15 cellular contexts compared by ENCODE assay signal in genomic region chr20:25985597-25985996, GRCh38.
A peak's percentile ranks its signal among the peaks of the same experiment; 100 is the strongest.
DNase-seq lines count a peak whose midpoint lies in the region; ATAC-seq and TF ChIP-seq lines count a peak whose summit lies in the region.
"Had no signal": no experiment of that assay in that cellular context is flagged by ENCODE, and none has a peak within 500 bp of the region (broad histone marks: within the 10 kb centered on the region; RNA-seq: fewer than 3 reads in every experiment).

No MANE protein-coding gene starts in this region.

- no peak for TF ChIP-seq CTCF in GM23338 (conservative IDR thresholded peaks at IDR 0.05; ENCODE audit: low read depth in 2 of 2)

- no peak overlapping the region for H3K4me3 ChIP-seq in GM23338
- H3K4me3 ChIP-seq: body of pancreas had no signal

- peaks cover 3% of the 10 kb centered on the region for H3K27me3 Mint-ChIP-seq in stimulated activated naive CD8-positive, alpha-beta T cell treated with anti-CD3 and anti-CD28 coated beads, Interleukin-15, Interleukin-2, amounts not matched to agents 100 ng/mL and 50 ng/mL, for 24 hours
- H3K27me3 Mint-ChIP-seq in stimulated activated naive CD8-positive, alpha-beta T cell treated with anti-CD3 and anti-CD28 coated beads, Interleukin-15, amount 100 ng/mL, for 72 hours = peaks cover 21% of the 10 kb centered on the region
- H3K27me3 Mint-ChIP-seq in activated naive CD8-positive, alpha-beta T cell = no peaks in the 10 kb centered on the region
- H3K27me3 Mint-ChIP-seq in naive thymus-derived CD8-positive, alpha-beta T cell = peaks cover 0 to 9% (median 2%) of the 10 kb centered on the region in 5 donors
- peaks cover 3% of the 10 kb centered on the region for H3K27me3 Mint-ChIP-seq in GM23338 (ENCODE audit: insufficient read depth, low read depth, poor library complexity)

- POLR2A ChIA-PET in naive thymus-derived CD8-positive, alpha-beta T cell (lab: Charles Lee) = no interaction called here

- no peaks in the 10 kb centered on the region for H3K79me2 ChIP-seq in GM23338 (replicated peaks; ENCODE audit: insufficient read depth)

- H3K27me3 ChIP-seq in GM23338 (ENCODE audit: insufficient read depth) = no peaks in the 10 kb centered on the region
- H3K27me3 ChIP-seq: body of pancreas, pancreas, transverse colon had no signal

- no peak overlapping the region for H3K4me2 ChIP-seq in GM23338

- no peaks in the 10 kb centered on the region for H3K4me1 ChIP-seq in GM23338 (ENCODE audit: insufficient read depth)
- H3K4me1 ChIP-seq: pancreas, transverse colon had no signal

- no peaks in the 10 kb centered on the region for H4K20me1 ChIP-seq in GM23338 (replicated peaks; ENCODE audit: insufficient read depth)

- no peak overlapping the region for H2AFZ ChIP-seq in GM23338

- no peak overlapping the region for H3K27ac ChIP-seq in GM23338 (ENCODE audit: low read depth)
- H3K27ac ChIP-seq: body of pancreas, pancreas, transverse colon had no signal

- no peak for DNase-seq in stimulated activated naive CD8-positive, alpha-beta T cell treated with anti-CD3 and anti-CD28 coated beads, Interleukin-15, amount 100 ng/mL, for 72 hours
- DNase-seq in naive thymus-derived CD8-positive, alpha-beta T cell = no peak
- no peak for DNase-seq in left lobe of liver (ENCODE audit: low spot score)
- DNase-seq in GM23338 (ENCODE audit: low spot score) = no peak
- no peak for DNase-seq in ureter (ENCODE audit: low spot score)
- DNase-seq: HFFc6, islet precursor cell, Karpas-422, NCI-H446 treated with DMSO at 0.1 percent for 48 hours had no signal

- H3K9me3 Mint-ChIP-seq in stimulated activated naive CD8-positive, alpha-beta T cell treated with anti-CD3 and anti-CD28 coated beads, Interleukin-15, Interleukin-2, amounts not matched to agents 100 ng/mL and 50 ng/mL, for 24 hours = no peaks in the 10 kb centered on the region
- H3K9me3 Mint-ChIP-seq in stimulated activated naive CD8-positive, alpha-beta T cell treated with anti-CD3 and anti-CD28 coated beads, Interleukin-15, amount 100 ng/mL, for 72 hours = no peaks in the 10 kb centered on the region
- H3K9me3 Mint-ChIP-seq in activated naive CD8-positive, alpha-beta T cell (ENCODE audit: low read depth) = no peaks in the 10 kb centered on the region
- peaks cover 0 to 11% (median 0%) of the 10 kb centered on the region in 9 donors for H3K9me3 Mint-ChIP-seq in naive thymus-derived CD8-positive, alpha-beta T cell
- peaks cover 18% of the 10 kb centered on the region; the same call in 2 of the 3 replicates for H3K9me3 Mint-ChIP-seq in GM23338

- no peaks in the 10 kb centered on the region for H3K36me3 ChIP-seq in GM23338 (ENCODE audit: insufficient read depth)
- H3K36me3 ChIP-seq: pancreas, transverse colon had no signal

- H3K9me2 ChIP-seq in GM23338 (ENCODE audit: insufficient read depth) = no peaks in the 10 kb centered on the region

- peaks cover 46% of the 10 kb centered on the region for H3K4me1 Mint-ChIP-seq in stimulated activated naive CD8-positive, alpha-beta T cell treated with anti-CD3 and anti-CD28 coated beads, Interleukin-15, Interleukin-2, amounts not matched to agents 100 ng/mL and 50 ng/mL, for 24 hours (ENCODE audit: low read depth)
- peaks cover 26% of the 10 kb centered on the region for H3K4me1 Mint-ChIP-seq in stimulated activated naive CD8-positive, alpha-beta T cell treated with anti-CD3 and anti-CD28 coated beads, Interleukin-15, amount 100 ng/mL, for 72 hours
- peaks cover 11% of the 10 kb centered on the region for H3K4me1 Mint-ChIP-seq in activated naive CD8-positive, alpha-beta T cell (ENCODE audit: low read depth)
- peaks cover 12 to 43% (median 25%) of the 10 kb centered on the region in 4 donors for H3K4me1 Mint-ChIP-seq in naive thymus-derived CD8-positive, alpha-beta T cell
- H3K4me1 Mint-ChIP-seq in GM23338 = no peaks in the 10 kb centered on the region; the same call in 2 of the 3 replicates

- no peaks in the 10 kb centered on the region for H3K36me3 Mint-ChIP-seq in stimulated activated naive CD8-positive, alpha-beta T cell treated with anti-CD3 and anti-CD28 coated beads, Interleukin-15, Interleukin-2, amounts not matched to agents 100 ng/mL and 50 ng/mL, for 24 hours (ENCODE audit: low read depth)
- no peaks in the 10 kb centered on the region for H3K36me3 Mint-ChIP-seq in activated naive CD8-positive, alpha-beta T cell
- H3K36me3 Mint-ChIP-seq in naive thymus-derived CD8-positive, alpha-beta T cell = no peaks in the 10 kb centered on the region
- H3K36me3 Mint-ChIP-seq in GM23338 (ENCODE audit: low read depth) = peaks cover 3% of the 10 kb centered on the region

- no peaks in the 10 kb centered on the region for H3F3A ChIP-seq in GM23338 (replicated peaks; ENCODE audit: low read depth)

- no peak for ATAC-seq in stimulated activated naive CD8-positive, alpha-beta T cell treated with anti-CD3 and anti-CD28 coated beads, Interleukin-15, amount 100 ng/mL, for 72 hours
- ATAC-seq in naive thymus-derived CD8-positive, alpha-beta T cell = no peak
- no peak for ATAC-seq in left lobe of liver
- ATAC-seq in GM23338 = no peak
- ATAC-seq: body of pancreas had no signal

- H3K4me3 Mint-ChIP-seq in stimulated activated naive CD8-positive, alpha-beta T cell treated with anti-CD3 and anti-CD28 coated beads, Interleukin-15, Interleukin-2, amounts not matched to agents 100 ng/mL and 50 ng/mL, for 24 hours = peak overlapping the region; percentile 32
- peak overlapping the region in 1 of 2 donors; percentile 85 for H3K4me3 Mint-ChIP-seq in stimulated activated naive CD8-positive, alpha-beta T cell treated with anti-CD3 and anti-CD28 coated beads, Interleukin-15, amount 100 ng/mL, for 72 hours
- peak overlapping the region; percentile 79 for H3K4me3 Mint-ChIP-seq in activated naive CD8-positive, alpha-beta T cell
- H3K4me3 Mint-ChIP-seq in naive thymus-derived CD8-positive, alpha-beta T cell = peak overlapping the region in 9 of 10 donors; percentile 2 to 79 (median 61)
- H3K4me3 Mint-ChIP-seq in GM23338 = no peak overlapping the region
- H3K4me3 Mint-ChIP-seq: activated T-helper 1 cell treated with anti-CD3 and anti-CD28 coated beads, Interleukin-12 subunit alpha, Interleukin-12 subunit beta, Interleukin-2, Interleukin-4 antibody, amounts not matched to agents 30 ng/mL and 10 ng/mL and 1 ng/mL, durations not matched to agents 14 hours and 24 hours and 36 hours; HFFc6 had no signal

- H3K27ac Mint-ChIP-seq in stimulated activated naive CD8-positive, alpha-beta T cell treated with anti-CD3 and anti-CD28 coated beads, Interleukin-15, Interleukin-2, amounts not matched to agents 100 ng/mL and 50 ng/mL, for 24 hours = peak overlapping the region; percentile 18
- peak overlapping the region in 1 of 2 donors; percentile 37 for H3K27ac Mint-ChIP-seq in stimulated activated naive CD8-positive, alpha-beta T cell treated with anti-CD3 and anti-CD28 coated beads, Interleukin-15, amount 100 ng/mL, for 72 hours
- no peak overlapping the region for H3K27ac Mint-ChIP-seq in activated naive CD8-positive, alpha-beta T cell
- H3K27ac Mint-ChIP-seq in naive thymus-derived CD8-positive, alpha-beta T cell = peak overlapping the region in 3 of 10 donors; percentile 37 to 53 (median 43)
- H3K27ac Mint-ChIP-seq in GM23338 = no peak overlapping the region
- H3K27ac Mint-ChIP-seq: activated T-helper 1 cell treated with anti-CD3 and anti-CD28 coated beads, Interleukin-12 subunit alpha, Interleukin-12 subunit beta, Interleukin-2, Interleukin-4 antibody, amounts not matched to agents 30 ng/mL and 10 ng/mL and 1 ng/mL, durations not matched to agents 14 hours and 24 hours and 36 hours; HFFc6 had no signal

TF ChIP-seq in GM23338, 12 proteins besides CTCF, POLR2A, EP300 and RAD21 (continues in another document):
- no peak for TF ChIP-seq ZNF114 (CRISPR knock-in tag; IDR thresholded peaks at IDR 0.05)
